13 cellular contexts compared by ENCODE assay signal in genomic region chr7:157405914-157406810, GRCh38.
DNase-seq lines count a peak whose midpoint lies in the region; FAIRE-seq and TF ChIP-seq lines count a peak whose summit lies in the region.
"Had no signal": no experiment of that assay in that cellular context is flagged by ENCODE, and none has a peak within 500 bp of the region (broad histone marks: within the 10 kb centered on the region; RNA-seq: fewer than 3 reads in every experiment).

No MANE protein-coding gene starts in this region.

- H3K9ac ChIP-seq in GM23248 (peak overlapping the region; percentile 77), adipocyte (ENCODE audit: low read length) (peak overlapping the region; percentile 55), keratinocyte (ENCODE audit: control insufficient read depth, extremely low read depth, insufficient read depth, low read length) (no peak overlapping the region)

- no peak for FAIRE-seq in keratinocyte (lab: Jason Lieb, UNC)
- FAIRE-seq: frontal cortex, RCC 7860 had no signal

- H3F3A ChIP-seq in GM23248 (ENCODE audit: insufficient read depth) = peaks cover 16% of the 10 kb centered on the region

- no peaks in the 10 kb centered on the region for H3K9me2 ChIP-seq in GM23248 (ENCODE audit: insufficient read depth)

- intact Hi-C loops in activated T-helper 1 cell treated with anti-CD3 and anti-CD28 coated beads, Interleukin-12 subunit alpha, Interleukin-12 subunit beta, Interleukin-2, Interleukin-4 antibody, amounts not matched to agents 30 ng/mL and 10 ng/mL and 1 ng/mL, durations not matched to agents 14 hours and 24 hours and 36 hours (cut with micrococcal nuclease) = no loop called here

- in situ Hi-C loops in GM23248 (cut with MboI) = no loop called here

- no peak overlapping the region for H2AFZ ChIP-seq in GM23248
- no peak overlapping the region for H2AFZ ChIP-seq in keratinocyte (ENCODE audit: control insufficient read depth, low read length)

- no peak overlapping the region for H3K4me3 Mint-ChIP-seq in activated T-helper 1 cell treated with anti-CD3 and anti-CD28 coated beads, Interleukin-12 subunit alpha, Interleukin-12 subunit beta, Interleukin-2, Interleukin-4 antibody, amounts not matched to agents 30 ng/mL and 10 ng/mL and 1 ng/mL, durations not matched to agents 14 hours and 24 hours and 36 hours

- TF ChIP-seq CTCF in keratinocyte (optimal IDR thresholded peaks at IDR 0.05 in 1 of 3, IDR thresholded peaks at IDR 0.05 in 1 of 3, conservative IDR thresholded peaks at IDR 0.05 in 1 of 3; ENCODE audit: extremely low read depth in 1 of 3, insufficient read depth in 2 of 3, low read length in 3 of 3) = peak in 2 of 3 experiments; percentile 15 to 38

- H3K27me3 Mint-ChIP-seq in activated T-helper 1 cell treated with anti-CD3 and anti-CD28 coated beads, Interleukin-12 subunit alpha, Interleukin-12 subunit beta, Interleukin-2, Interleukin-4 antibody, amounts not matched to agents 30 ng/mL and 10 ng/mL and 1 ng/mL, durations not matched to agents 14 hours and 24 hours and 36 hours (ENCODE audit: insufficient read depth) = no peaks in the 10 kb centered on the region

- H3K9me3 ChIP-seq in GM23248 (ENCODE audit: low read depth) = no peaks in the 10 kb centered on the region
- no peaks in the 10 kb centered on the region for H3K9me3 ChIP-seq in adipocyte (ENCODE audit: control insufficient read depth, low read length)
- no peaks in the 10 kb centered on the region for H3K9me3 ChIP-seq in keratinocyte (ENCODE audit: control insufficient read depth, low read depth, low read length)

- dilution Hi-C loops in keratinocyte (cut with MboI; ENCODE audit: extremely low pct_ligation_motif_present, low sequenced_read_pairs) = no loop called here

- H3K4me2 ChIP-seq in GM23248 (ENCODE audit: unreplicated experiment) (peak overlapping the region; percentile 53), keratinocyte (ENCODE audit: control insufficient read depth, extremely low read depth, insufficient read depth, low read depth, low read length) (no peak overlapping the region)

- H3K79me2 ChIP-seq in GM23248 (ENCODE audit: insufficient read depth) (peaks cover 70% of the 10 kb centered on the region), keratinocyte (ENCODE audit: control insufficient read depth, insufficient read depth, low read length) (peaks cover 21% of the 10 kb centered on the region)

- H3K4me1 ChIP-seq in GM23248 (ENCODE audit: insufficient read depth) = peaks cover 20% of the 10 kb centered on the region
- peaks cover 13% of the 10 kb centered on the region for H3K4me1 ChIP-seq in adipocyte (ENCODE audit: control insufficient read depth, insufficient read depth, low read length)
- peaks cover 11% of the 10 kb centered on the region for H3K4me1 ChIP-seq in keratinocyte (ENCODE audit: control insufficient read depth, extremely low read depth, insufficient read depth, low read length)

- H3K27ac Mint-ChIP-seq in activated T-helper 1 cell treated with anti-CD3 and anti-CD28 coated beads, Interleukin-12 subunit alpha, Interleukin-12 subunit beta, Interleukin-2, Interleukin-4 antibody, amounts not matched to agents 30 ng/mL and 10 ng/mL and 1 ng/mL, durations not matched to agents 14 hours and 24 hours and 36 hours = no peak overlapping the region

- peaks cover 15% of the 10 kb centered on the region for H3K4me1 Mint-ChIP-seq in activated T-helper 1 cell treated with anti-CD3 and anti-CD28 coated beads, Interleukin-12 subunit alpha, Interleukin-12 subunit beta, Interleukin-2, Interleukin-4 antibody, amounts not matched to agents 30 ng/mL and 10 ng/mL and 1 ng/mL, durations not matched to agents 14 hours and 24 hours and 36 hours (ENCODE audit: low read depth)

- H3K4me3 ChIP-seq in GM23248 (no peak overlapping the region), adipocyte (ENCODE audit: low read length) (no peak overlapping the region), keratinocyte (ENCODE audit: control insufficient read depth in 2 of 3, extremely low read depth in 1 of 3, insufficient read depth in 2 of 3, low read depth in 1 of 3, low read length in 3 of 3) (no peak overlapping the region)

- 61 to 69% methylated on average over 27 to 32 of the region's 32 CpGs for WGBS in GM23248 (ENCODE audit: low coverage in 1 of 2, low lambda C conversion rate in 2 of 2, missing lambda C conversion rate in 2 of 2), 2 experiments

- H3K27ac ChIP-seq in GM23248 (peak overlapping the region; percentile 95), keratinocyte (ENCODE audit: control insufficient read depth, insufficient read depth, low read length) (peak overlapping the region; percentile 36)

- H3K36me3 ChIP-seq in GM23248 (ENCODE audit: low read depth) (peaks cover 4% of the 10 kb centered on the region; the same call in 1 of the 2 replicates), adipocyte (ENCODE audit: control insufficient read depth, insufficient read depth, low read length, severe bottlenecking) (peaks cover 8% of the 10 kb centered on the region), keratinocyte (ENCODE audit: control insufficient read depth in 2 of 2, extremely low read depth in 1 of 2, insufficient read depth in 2 of 2, low read length in 2 of 2) (peaks cover 15 to 30% of the 10 kb centered on the region in 2 experiments)

- H3K9me1 ChIP-seq in keratinocyte (ENCODE audit: control insufficient read depth, extremely low read depth, insufficient read depth, low read length) = peaks cover 9% of the 10 kb centered on the region

- H3K27me3 ChIP-seq in GM23248 (replicated peaks; ENCODE audit: insufficient read depth) (no peaks in the 10 kb centered on the region), adipocyte (replicated peaks; ENCODE audit: control insufficient read depth, insufficient read depth, low read length) (no peaks in the 10 kb centered on the region), keratinocyte (ENCODE audit: control insufficient read depth, extremely low read depth, insufficient read depth, low read length) (no peaks in the 10 kb centered on the region)

- DNase-seq in 8988T (peak; percentile 63), GM23248 (peak; percentile 50), adipocyte (ENCODE audit: low read depth) (peak; percentile 7), keratinocyte (ENCODE audit: low read depth, low spot score) (no peak), SHP77 (lab: John Stamatoyannopoulos, UW) (no peak), EL (no peak), NCI-H146 treated with DMSO at 0.1 percent for 48 hours (lab: John Stamatoyannopoulos, UW; ENCODE audit: unreplicated experiment) (no peak)
- no peak for DNase-seq in activated T-helper 1 cell treated with anti-CD3 and anti-CD28 coated beads, Interleukin-12 subunit alpha, Interleukin-12 subunit beta, Interleukin-2, Interleukin-4 antibody, amounts not matched to agents 30 ng/mL and 10 ng/mL and 1 ng/mL, durations not matched to agents 14 hours and 24 hours and 36 hours (ENCODE audit: low spot score)
- DNase-seq: activated CD4-positive, CD25-positive, alpha-beta regulatory T cell; cerebellar nuclear complex; NCI-H2081 had no signal

- no peaks in the 10 kb centered on the region for H4K20me1 ChIP-seq in GM23248 (ENCODE audit: insufficient read depth)
- peaks cover 18% of the 10 kb centered on the region for H4K20me1 ChIP-seq in keratinocyte (ENCODE audit: control insufficient read depth, extremely low read depth, insufficient read depth, low read length)

- H3K9me3 Mint-ChIP-seq in activated T-helper 1 cell treated with anti-CD3 and anti-CD28 coated beads, Interleukin-12 subunit alpha, Interleukin-12 subunit beta, Interleukin-2, Interleukin-4 antibody, amounts not matched to agents 30 ng/mL and 10 ng/mL and 1 ng/mL, durations not matched to agents 14 hours and 24 hours and 36 hours = no peaks in the 10 kb centered on the region

- peaks cover 3% of the 10 kb centered on the region for H3K36me3 Mint-ChIP-seq in activated T-helper 1 cell treated with anti-CD3 and anti-CD28 coated beads, Interleukin-12 subunit alpha, Interleukin-12 subunit beta, Interleukin-2, Interleukin-4 antibody, amounts not matched to agents 30 ng/mL and 10 ng/mL and 1 ng/mL, durations not matched to agents 14 hours and 24 hours and 36 hours (ENCODE audit: low read depth)

Comparison
In these comparisons a context has a peak if more than half of its experiments do, and no peak if none do; other contexts are left out.
1. DNase-seq: peak in 8988T (single experiment), GM23248 (single experiment) and adipocyte (single experiment); none in keratinocyte (single experiment), SHP77 (0 of 2), EL (single experiment), NCI-H146 treated with DMSO at 0.1 percent for 48 hours (single experiment) and activated T-helper 1 cell treated with anti-CD3 and anti-CD28 coated beads, Interleukin-12 subunit alpha, Interleukin-12 subunit beta, Interleukin-2, Interleukin-4 antibody, amounts not matched to agents 30 ng/mL and 10 ng/mL and 1 ng/mL, durations not matched to agents 14 hours and 24 hours and 36 hours (single experiment).